In the genomic region with DNA sequence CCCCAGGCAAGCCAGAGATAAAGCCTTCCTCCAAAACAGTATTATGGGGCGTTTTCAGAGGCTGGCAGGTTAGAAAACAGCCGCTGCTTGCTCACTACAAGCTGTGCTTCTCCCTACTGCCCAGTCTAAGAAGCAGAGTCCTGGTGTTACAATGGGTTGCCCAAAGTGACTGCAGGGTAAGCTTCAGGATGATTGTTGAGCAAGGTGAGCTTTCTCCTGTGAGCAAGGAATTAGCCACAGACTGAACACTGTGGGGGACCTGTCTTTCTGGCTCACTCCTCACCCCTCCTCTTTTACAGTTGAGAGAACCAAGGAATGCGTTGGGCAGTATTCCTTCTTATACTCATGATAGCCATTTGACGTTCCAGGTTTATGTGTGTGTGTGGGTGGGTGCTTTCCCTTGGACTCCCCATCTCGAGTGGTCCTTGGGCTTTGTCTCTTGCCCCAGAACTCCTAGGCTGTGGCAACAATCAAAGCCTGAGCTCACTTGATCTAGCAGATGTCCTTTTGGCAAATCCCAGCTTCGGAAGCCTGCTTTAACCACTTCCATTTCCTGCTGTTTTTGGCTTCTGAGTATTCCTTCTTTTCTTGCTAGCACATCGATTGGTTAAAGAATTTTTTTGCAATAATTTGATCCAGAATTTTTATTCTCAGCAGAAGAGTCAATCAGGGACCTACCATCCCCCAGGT, we compare ENCODE assay signal across 24 cellular contexts. TPM values are rescaled to one million over a fixed set of nuclear protein-coding genes. Genes with fewer than 3 reads are reported as not detected.
DNase-seq lines count a peak whose midpoint lies in the region; ATAC-seq, FAIRE-seq and TF ChIP-seq lines count a peak whose summit lies in the region.
"Had no signal": no experiment of that assay in that cellular context is flagged by ENCODE, and none has a peak within 500 bp of the region (broad histone marks: within the 10 kb centered on the region; RNA-seq: fewer than 3 reads in every experiment).

No MANE protein-coding gene starts in this region.

- no peaks in the 10 kb centered on the region for H3K27me3 Mint-ChIP-seq in CD4-positive, alpha-beta memory T cell
- no peaks in the 10 kb centered on the region for H3K27me3 Mint-ChIP-seq in natural killer cell (ENCODE audit: low read depth in 2 of 2)
- H3K27me3 Mint-ChIP-seq: activated CD8-positive, alpha-beta memory T cell treated with anti-CD3 and anti-CD28 coated beads, Interleukin-2, amount 10 ng/mL, durations not matched to agents 7 days and 5 days had no signal

- CTCF ChIA-PET in CD4-positive, alpha-beta memory T cell (lab: Charles Lee; ENCODE audit: partially characterized antibody), result interaction anchor here (1.1 kb wide), 1 partner anchor 15 kb away, joined by 3 read pairs; no protein-coding TSS in a partner anchor

- H3K27me3 ChIP-seq in CD4-positive, alpha-beta memory T cell (ENCODE audit: insufficient read depth, low read length), result no peaks in the 10 kb centered on the region
- no peaks in the 10 kb centered on the region for H3K27me3 ChIP-seq in WERI-Rb-1 (ENCODE audit: insufficient read depth, low read depth, severe bottlenecking)

- intact Hi-C loops in CD4-positive, alpha-beta memory T cell (cut with micrococcal nuclease), result no loop called here
- intact Hi-C loops in natural killer cell (cut with micrococcal nuclease), result no loop called here

- peak overlapping the region in 4 of 7 donors; percentile 36 to 79 (median 62) for H3K27ac Mint-ChIP-seq in CD4-positive, alpha-beta memory T cell
- peak overlapping the region; percentile 10 to 59 for H3K27ac Mint-ChIP-seq in natural killer cell
- H3K27ac Mint-ChIP-seq: activated CD8-positive, alpha-beta memory T cell treated with anti-CD3 and anti-CD28 coated beads, Interleukin-2, amount 10 ng/mL, durations not matched to agents 7 days and 5 days; activated T-helper 1 cell treated with anti-CD3 and anti-CD28 coated beads, Interleukin-12 subunit alpha, Interleukin-12 subunit beta, Interleukin-2, Interleukin-4 antibody, amounts not matched to agents 30 ng/mL and 10 ng/mL and 1 ng/mL, durations not matched to agents 14 hours and 24 hours and 36 hours had no signal

- no peak for FAIRE-seq in GM12891 (lab: Jason Lieb, UNC)
- FAIRE-seq: endometrium, G401.6, kidney had no signal

- TF ChIP-seq POLR2A in GM12891 (IDR thresholded peaks at IDR 0.05; ENCODE audit: low read depth, low read length), result 0 out of 2 replicates have a peak, but pooled peaks have one; percentile 39

- no peak overlapping the region for H3K4me3 ChIP-seq in CD4-positive, alpha-beta memory T cell (ENCODE audit: low read length in 2 of 2)
- H3K4me3 ChIP-seq in WERI-Rb-1 (ENCODE audit: low read depth, low read length), result no peak overlapping the region
- H3K4me3 ChIP-seq: lung, thoracic aorta had no signal

- H3K9me3 Mint-ChIP-seq in CD4-positive, alpha-beta memory T cell, result no peaks in the 10 kb centered on the region
- H3K9me3 Mint-ChIP-seq in natural killer cell, result no peaks in the 10 kb centered on the region
- H3K9me3 Mint-ChIP-seq: activated naive CD4-positive, alpha-beta T cell treated with anti-CD3 and anti-CD28 coated beads, Interleukin-2, amount 50 U/mL, for 72 hours; activated T-helper 1 cell treated with anti-CD3 and anti-CD28 coated beads, Interleukin-12 subunit alpha, Interleukin-12 subunit beta, Interleukin-2, Interleukin-4 antibody, amounts not matched to agents 30 ng/mL and 10 ng/mL and 1 ng/mL, durations not matched to agents 14 hours and 24 hours and 36 hours had no signal

- H3K27ac ChIP-seq in CD4-positive, alpha-beta memory T cell (ENCODE audit: low read depth, low read length), result no peak overlapping the region
- peak overlapping the region; percentile 12 for H3K27ac ChIP-seq in cingulate gyrus (ENCODE audit: low read depth, low read length)
- no peak overlapping the region for H3K27ac ChIP-seq in WERI-Rb-1
- H3K27ac ChIP-seq: C4-2B had no signal

- peaks cover 0 to 7% (median 5%) of the 10 kb centered on the region in 4 donors for H3K4me1 Mint-ChIP-seq in CD4-positive, alpha-beta memory T cell
- peaks cover 4 to 19% of the 10 kb centered on the region in 2 donors for H3K4me1 Mint-ChIP-seq in natural killer cell
- H3K4me1 Mint-ChIP-seq: activated CD8-positive, alpha-beta memory T cell treated with anti-CD3 and anti-CD28 coated beads, Interleukin-2, amount 10 ng/mL, durations not matched to agents 7 days and 5 days had no signal

- POLR2A ChIA-PET in CD4-positive, alpha-beta memory T cell (lab: Charles Lee; ENCODE audit: partially characterized antibody), result interaction anchor here (0.7 to 1.0 kb wide), 2 partner anchors 8 to 9 kb away, joined by 3 to 4 read pairs; no protein-coding TSS in a partner anchor

- peaks cover 90% of the 10 kb centered on the region for H3K36me3 ChIP-seq in CD4-positive, alpha-beta memory T cell (ENCODE audit: insufficient read depth, low read length)
- peaks cover 99% of the 10 kb centered on the region for H3K36me3 ChIP-seq in WERI-Rb-1

- TF ChIP-seq CTCF in natural killer cell (IDR thresholded peaks at IDR 0.05), result no peak
- TF ChIP-seq CTCF in WERI-Rb-1 (IDR thresholded peaks at IDR 0.05; ENCODE audit: low read depth, low read length), result no peak

- DNase-seq in CD4-positive, alpha-beta memory T cell, result no peak
- DNase-seq in GM12891 (ENCODE audit: insufficient read length, low spot score) (no peak), natural killer cell (no peak), WERI-Rb-1 (no peak), superior temporal gyrus (ENCODE audit: extremely low spot score) (no peak), cerebellar nuclear complex (lab: John Stamatoyannopoulos, UW) (no peak)
- DNase-seq: activated CD4-positive, alpha-beta T cell treated with anti-CD3 and anti-CD28 coated beads for 48 hours; activated CD8-positive, alpha-beta memory T cell treated with anti-CD3 and anti-CD28 coated beads, Interleukin-2, amount 10 ng/mL, durations not matched to agents 7 days and 5 days; cortex of kidney; DMS 273 treated with DMSO at 0.1 percent for 48 hours; glutamatergic neuron; kidney; NCI-H1092 treated with DMSO at 0.1 percent for 48 hours; NCI-H1930; NCI-H2227 treated with DMSO at 0.1 percent for 48 hours; stimulated activated naive CD4-positive, alpha-beta T cell had no signal

- no peak for ATAC-seq in natural killer cell
- ATAC-seq: activated CD8-positive, alpha-beta memory T cell treated with anti-CD3 and anti-CD28 coated beads, Interleukin-2, amount 10 ng/mL, durations not matched to agents 7 days and 5 days; activated naive CD4-positive, alpha-beta T cell treated with anti-CD3 and anti-CD28 coated beads, Interleukin-2, amount 50 U/mL, for 72 hours had no signal

- H3K9me3 ChIP-seq in CD4-positive, alpha-beta memory T cell (ENCODE audit: control insufficient read depth in 1 of 2, low read length in 2 of 2), result no peaks in the 10 kb centered on the region
- H3K9me3 ChIP-seq in WERI-Rb-1 (ENCODE audit: severe bottlenecking), result no peaks in the 10 kb centered on the region
- H3K9me3 ChIP-seq: thoracic aorta had no signal

- no peak overlapping the region for H3K4me3 Mint-ChIP-seq in CD4-positive, alpha-beta memory T cell
- H3K4me3 Mint-ChIP-seq in natural killer cell, result no peak overlapping the region
- H3K4me3 Mint-ChIP-seq: activated CD8-positive, alpha-beta memory T cell treated with anti-CD3 and anti-CD28 coated beads, Interleukin-2, amount 10 ng/mL, durations not matched to agents 7 days and 5 days; activated T-helper 1 cell treated with anti-CD3 and anti-CD28 coated beads, Interleukin-12 subunit alpha, Interleukin-12 subunit beta, Interleukin-2, Interleukin-4 antibody, amounts not matched to agents 30 ng/mL and 10 ng/mL and 1 ng/mL, durations not matched to agents 14 hours and 24 hours and 36 hours had no signal

- peaks cover 91 to 95% of the 10 kb centered on the region in 2 donors for H3K36me3 Mint-ChIP-seq in CD4-positive, alpha-beta memory T cell
- H3K36me3 Mint-ChIP-seq in natural killer cell, result peaks cover 52% of the 10 kb centered on the region

- H3K4me1 ChIP-seq in CD4-positive, alpha-beta memory T cell (ENCODE audit: insufficient read depth, low read length), result no peaks in the 10 kb centered on the region

TF ChIP-seq in GM12891, 5 proteins besides CTCF, POLR2A, EP300 and RAD21:
- TF ChIP-seq TAF1 (IDR thresholded peaks at IDR 0.05; ENCODE audit: low read depth, low read length) (no peak), PAX5 (IDR thresholded peaks at IDR 0.05; ENCODE audit: insufficient read depth, low read length, severe bottlenecking) (no peak), POLR2AphosphoS5 (IDR thresholded peaks at IDR 0.05; ENCODE audit: low read depth, low read length) (no peak), SPI1 (IDR thresholded peaks at IDR 0.05; ENCODE audit: low read depth, low read length) (no peak), POU2F2 (IDR thresholded peaks at IDR 0.05; ENCODE audit: low read depth, low read length) (no peak)

RNA-seq across cellular contexts. Expression of gene KDM3A, which starts 47.5 kb away (rescaled TPM):
- 100 to 1,000 TPM; 158 to 164 TPM for total RNA-seq in CD4-positive, alpha-beta memory T cell
- polyA plus RNA-seq in CD4-positive, alpha-beta memory T cell, result 10 to 100 TPM; 17.2 to 40.1 TPM
- 33.6 TPM for polyA plus RNA-seq in GM12891 (2012; ENCODE audit: low read depth, missing spikeins)
- total RNA-seq in natural killer cell, result 100 to 1,000 TPM; 172 to 195 (median 188) TPM
